Comparison of ENCODE assay signal across 1 cellular context in genomic region chr3:136187868-136188267, GRCh38.
TF ChIP-seq lines count a peak whose summit lies in the region.

No MANE protein-coding gene starts in this region.

TF ChIP-seq in GM23338, 12 proteins besides CTCF, POLR2A, EP300 and RAD21:
- TF ChIP-seq ZNF114 (CRISPR knock-in tag; IDR thresholded peaks at IDR 0.05) (no peak), EZH2phosphoT487 (IDR thresholded peaks at IDR 0.05; ENCODE audit: unreplicated experiment) (no peak), STAT1 (IDR thresholded peaks at IDR 0.05; ENCODE audit: unreplicated experiment) (no peak)
TF ChIP-seq in GM23338: peak in this region for 0.
